2 cellular contexts compared by ENCODE assay signal in the genomic region with DNA sequence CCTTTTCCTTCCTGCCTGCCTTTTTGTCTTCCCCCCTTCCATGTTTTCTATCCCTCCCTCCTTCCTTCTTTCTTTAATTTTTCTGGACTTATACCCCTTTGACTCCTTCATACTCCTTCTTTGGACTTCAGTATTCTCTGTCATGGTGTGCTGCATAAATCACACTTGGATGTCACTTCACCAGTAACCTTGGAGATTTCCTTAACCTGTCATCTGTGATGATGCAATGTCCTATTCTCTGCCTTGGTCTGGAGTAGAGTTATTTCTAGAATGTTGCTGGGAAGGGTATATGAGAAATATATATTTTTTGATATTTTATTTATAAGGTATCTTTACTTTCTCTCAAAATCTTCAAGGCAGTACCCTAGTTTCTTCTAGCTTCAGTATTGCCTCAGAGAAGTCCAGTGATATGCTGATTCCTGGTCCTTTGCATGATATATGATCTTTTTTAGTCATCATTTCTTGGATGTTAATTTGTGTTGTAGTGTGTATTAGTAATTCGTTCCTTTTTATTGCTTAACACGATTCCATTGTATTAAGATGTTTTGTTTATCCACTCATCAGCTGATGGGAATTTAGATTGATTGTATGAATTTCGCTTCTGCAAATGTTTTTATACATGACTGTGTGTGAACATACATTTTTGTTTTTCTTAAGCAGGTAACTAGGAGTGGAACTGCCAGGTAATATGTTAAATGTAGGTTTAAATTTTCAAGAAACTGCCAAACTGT.
TF ChIP-seq lines count a peak whose summit lies in the region.

No MANE protein-coding gene starts in this region.

TF ChIP-seq in HepG2, 621 proteins besides CTCF, POLR2A, EP300 and RAD21 (continued from another document):
- TF ChIP-seq ZNF652 (CRISPR knock-in tag; IDR thresholded peaks at IDR 0.05; ENCODE audit: borderline replicate concordance, low read depth) (no peak), RFXAP (CRISPR knock-in tag; IDR thresholded peaks at IDR 0.05; ENCODE audit: borderline replicate concordance) (no peak), ZNF646 (CRISPR knock-in tag; IDR thresholded peaks at IDR 0.05) (no peak)
- TF ChIP-seq, protein P1, sequence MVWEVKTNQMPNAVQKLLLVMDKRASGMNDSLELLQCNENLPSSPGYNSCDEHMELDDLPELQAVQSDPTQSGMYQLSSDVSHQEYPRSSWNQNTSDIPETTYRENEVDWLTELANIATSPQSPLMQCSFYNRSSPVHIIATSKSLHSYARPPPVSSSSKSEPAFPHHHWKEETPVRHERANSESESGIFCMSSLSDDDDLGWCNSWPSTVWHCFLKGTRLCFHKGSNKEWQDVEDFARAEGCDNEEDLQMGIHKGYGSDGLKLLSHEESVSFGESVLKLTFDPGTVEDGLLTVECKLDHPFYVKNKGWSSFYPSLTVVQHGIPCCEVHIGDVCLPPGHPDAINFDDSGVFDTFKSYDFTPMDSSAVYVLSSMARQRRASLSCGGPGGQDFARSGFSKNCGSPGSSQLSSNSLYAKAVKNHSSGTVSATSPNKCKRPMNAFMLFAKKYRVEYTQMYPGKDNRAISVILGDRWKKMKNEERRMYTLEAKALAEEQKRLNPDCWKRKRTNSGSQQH (CRISPR knock-in tag; IDR thresholded peaks at IDR 0.05; ENCODE audit: low read depth) = no peak

TF ChIP-seq in neural cell, 6 proteins besides CTCF, POLR2A, EP300 and RAD21:
- TF ChIP-seq REST (IDR thresholded peaks at IDR 0.05; ENCODE audit: borderline replicate concordance) (no peak), EZH2 (IDR thresholded peaks at IDR 0.05; ENCODE audit: borderline replicate concordance, insufficient read depth, low read length, poor library complexity, severe bottlenecking) (no peak), POLR2AphosphoS5 (IDR thresholded peaks at IDR 0.05) (no peak), TAF1 (IDR thresholded peaks at IDR 0.05; ENCODE audit: low read depth) (no peak), SMC3 (conservative IDR thresholded peaks at IDR 0.05; ENCODE audit: poor library complexity) (no peak), MXI1 (conservative IDR thresholded peaks at IDR 0.05; ENCODE audit: poor library complexity, severe bottlenecking) (no peak)
